ENCODE assay signal across 1 cellular context in the genomic region with DNA sequence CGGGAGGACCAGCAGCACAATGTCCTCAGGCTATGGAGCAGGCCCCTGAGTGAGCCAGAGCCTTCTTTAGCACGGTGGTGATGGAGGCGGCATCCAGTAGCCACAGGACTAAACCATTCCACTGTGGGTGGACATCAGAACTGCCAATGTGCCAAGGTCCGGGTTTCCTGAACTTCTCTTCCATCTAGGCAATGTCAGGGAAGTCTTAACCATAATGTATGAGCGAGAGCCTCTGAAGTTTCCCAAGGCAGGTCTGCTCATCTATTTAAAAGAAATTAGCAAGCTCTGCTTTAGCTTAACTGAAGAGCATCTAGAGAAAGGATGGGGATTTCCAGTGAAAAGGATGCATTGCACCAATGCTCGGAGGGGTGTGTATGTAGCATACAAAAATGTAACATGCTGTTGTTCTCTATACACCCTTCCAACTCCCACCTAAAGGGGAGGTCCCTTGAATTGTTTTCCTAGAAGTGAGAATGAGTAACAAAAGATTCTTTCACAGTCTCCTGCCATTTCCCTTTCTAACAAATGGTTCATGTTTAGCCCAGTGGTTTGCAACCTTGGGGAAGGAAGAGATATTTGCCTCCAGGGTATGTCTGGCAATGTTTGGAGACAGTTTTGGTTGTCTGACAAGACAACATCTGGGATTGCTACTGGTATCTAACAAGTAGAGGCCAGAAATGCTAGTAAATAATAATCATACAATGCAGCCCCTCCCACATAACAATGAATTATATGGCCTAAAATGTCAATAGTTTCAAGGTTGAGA.
TF ChIP-seq lines count a peak whose summit lies in the region.

No MANE protein-coding gene starts in this region.

TF ChIP-seq in GM23338, 12 proteins besides CTCF, POLR2A, EP300 and RAD21 (continued from another document):
- TF ChIP-seq, protein P1, sequence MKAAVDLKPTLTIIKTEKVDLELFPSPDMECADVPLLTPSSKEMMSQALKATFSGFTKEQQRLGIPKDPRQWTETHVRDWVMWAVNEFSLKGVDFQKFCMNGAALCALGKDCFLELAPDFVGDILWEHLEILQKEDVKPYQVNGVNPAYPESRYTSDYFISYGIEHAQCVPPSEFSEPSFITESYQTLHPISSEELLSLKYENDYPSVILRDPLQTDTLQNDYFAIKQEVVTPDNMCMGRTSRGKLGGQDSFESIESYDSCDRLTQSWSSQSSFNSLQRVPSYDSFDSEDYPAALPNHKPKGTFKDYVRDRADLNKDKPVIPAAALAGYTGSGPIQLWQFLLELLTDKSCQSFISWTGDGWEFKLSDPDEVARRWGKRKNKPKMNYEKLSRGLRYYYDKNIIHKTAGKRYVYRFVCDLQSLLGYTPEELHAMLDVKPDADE (IDR thresholded peaks at IDR 0.05) = no peak
- TF ChIP-seq CREB1 (CRISPR knock-in tag; IDR thresholded peaks at IDR 0.05; ENCODE audit: low read depth) = no peak
- no peak for TF ChIP-seq JUNB (IDR thresholded peaks at IDR 0.05; ENCODE audit: unreplicated experiment)
- TF ChIP-seq EZH2 (IDR thresholded peaks at IDR 0.05; ENCODE audit: low read depth, unreplicated experiment) = no peak
TF ChIP-seq in GM23338: peak in this region for 0.
